1 cellular context compared by ENCODE assay signal in genomic region chr10:102419561-102420442, GRCh38.
TF ChIP-seq lines count a peak whose summit lies in the region.

No MANE protein-coding gene starts in this region.

TF ChIP-seq in neural cell, 6 proteins besides CTCF, POLR2A, EP300 and RAD21 (continued from another document):
- TF ChIP-seq, protein P1, sequence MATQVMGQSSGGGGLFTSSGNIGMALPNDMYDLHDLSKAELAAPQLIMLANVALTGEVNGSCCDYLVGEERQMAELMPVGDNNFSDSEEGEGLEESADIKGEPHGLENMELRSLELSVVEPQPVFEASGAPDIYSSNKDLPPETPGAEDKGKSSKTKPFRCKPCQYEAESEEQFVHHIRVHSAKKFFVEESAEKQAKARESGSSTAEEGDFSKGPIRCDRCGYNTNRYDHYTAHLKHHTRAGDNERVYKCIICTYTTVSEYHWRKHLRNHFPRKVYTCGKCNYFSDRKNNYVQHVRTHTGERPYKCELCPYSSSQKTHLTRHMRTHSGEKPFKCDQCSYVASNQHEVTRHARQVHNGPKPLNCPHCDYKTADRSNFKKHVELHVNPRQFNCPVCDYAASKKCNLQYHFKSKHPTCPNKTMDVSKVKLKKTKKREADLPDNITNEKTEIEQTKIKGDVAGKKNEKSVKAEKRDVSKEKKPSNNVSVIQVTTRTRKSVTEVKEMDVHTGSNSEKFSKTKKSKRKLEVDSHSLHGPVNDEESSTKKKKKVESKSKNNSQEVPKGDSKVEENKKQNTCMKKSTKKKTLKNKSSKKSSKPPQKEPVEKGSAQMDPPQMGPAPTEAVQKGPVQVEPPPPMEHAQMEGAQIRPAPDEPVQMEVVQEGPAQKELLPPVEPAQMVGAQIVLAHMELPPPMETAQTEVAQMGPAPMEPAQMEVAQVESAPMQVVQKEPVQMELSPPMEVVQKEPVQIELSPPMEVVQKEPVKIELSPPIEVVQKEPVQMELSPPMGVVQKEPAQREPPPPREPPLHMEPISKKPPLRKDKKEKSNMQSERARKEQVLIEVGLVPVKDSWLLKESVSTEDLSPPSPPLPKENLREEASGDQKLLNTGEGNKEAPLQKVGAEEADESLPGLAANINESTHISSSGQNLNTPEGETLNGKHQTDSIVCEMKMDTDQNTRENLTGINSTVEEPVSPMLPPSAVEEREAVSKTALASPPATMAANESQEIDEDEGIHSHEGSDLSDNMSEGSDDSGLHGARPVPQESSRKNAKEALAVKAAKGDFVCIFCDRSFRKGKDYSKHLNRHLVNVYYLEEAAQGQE (IDR thresholded peaks at IDR 0.05; ENCODE audit: borderline replicate concordance) = peak; percentile 79
- TF ChIP-seq MXI1 (conservative IDR thresholded peaks at IDR 0.05; ENCODE audit: poor library complexity, severe bottlenecking) (peak; percentile 89), EZH2 (IDR thresholded peaks at IDR 0.05; ENCODE audit: borderline replicate concordance, insufficient read depth, low read length, poor library complexity, severe bottlenecking) (no peak), SMC3 (conservative IDR thresholded peaks at IDR 0.05; ENCODE audit: poor library complexity) (peak; percentile 19)
TF ChIP-seq in neural cell: peak in this region for 5.
